Comparison of ENCODE assay signal across 13 cellular contexts in the genomic region with DNA sequence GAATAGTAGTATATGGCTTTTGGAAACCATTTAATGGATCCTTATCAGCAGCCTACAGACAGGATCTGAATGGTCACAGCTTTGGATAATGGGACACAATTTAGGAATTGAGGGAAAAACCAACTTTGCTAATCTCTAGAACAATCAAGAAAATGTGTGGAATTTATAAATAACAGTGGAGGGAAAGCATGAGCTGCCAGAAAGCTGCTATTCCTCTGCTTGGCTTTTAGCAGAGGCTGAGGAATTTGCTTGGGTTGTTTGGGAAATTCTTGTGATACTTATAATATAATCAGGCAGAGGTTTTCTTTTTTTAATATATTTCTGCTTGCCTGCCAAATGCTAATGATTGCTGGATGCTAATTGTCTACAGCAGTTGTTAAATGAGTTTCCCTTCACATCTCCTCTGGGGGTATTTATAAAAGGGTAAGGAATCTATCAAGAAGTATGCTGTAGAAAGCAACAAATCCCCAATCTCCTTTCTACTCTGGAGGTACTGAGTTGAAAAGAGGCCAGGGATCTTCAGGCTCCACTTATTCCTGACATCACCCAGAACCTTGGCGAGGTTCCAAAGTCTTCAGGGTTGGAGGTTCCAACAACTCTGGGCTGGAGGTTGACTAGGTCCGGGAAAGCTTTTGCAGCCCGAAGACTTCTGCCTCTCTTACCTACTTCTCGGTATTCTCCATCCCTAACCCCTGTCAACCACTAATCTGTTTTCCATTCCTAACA.
DNase-seq lines count a peak whose midpoint lies in the region; ATAC-seq and TF ChIP-seq lines count a peak whose summit lies in the region.
"Had no signal": no experiment of that assay in that cellular context is flagged by ENCODE, and none has a peak within 500 bp of the region (broad histone marks: within the 10 kb centered on the region; RNA-seq: fewer than 3 reads in every experiment).

No MANE protein-coding gene starts in this region.

- peaks cover 14% of the 10 kb centered on the region for H3K27me3 Mint-ChIP-seq in activated CD4-positive, alpha-beta memory T cell treated with anti-CD3 and anti-CD28 coated beads for 36 hours

- H3K27me3 ChIP-seq in MG63, result peaks cover 5% of the 10 kb centered on the region; the same call in 1 of the 2 replicates
- no peaks in the 10 kb centered on the region for H3K27me3 ChIP-seq in ovary
- no peaks in the 10 kb centered on the region for H3K27me3 ChIP-seq in effector memory CD4-positive, alpha-beta T cell (replicated peaks; ENCODE audit: control insufficient read depth, insufficient read depth, low read length, poor library complexity, severe bottlenecking)

- H3K36me3 ChIP-seq in MG63 (no peaks in the 10 kb centered on the region), ovary (no peaks in the 10 kb centered on the region)
- H3K36me3 ChIP-seq in effector memory CD4-positive, alpha-beta T cell (ENCODE audit: control insufficient read depth, insufficient read depth, low read length), result no peaks in the 10 kb centered on the region
- H3K36me3 ChIP-seq: lower lobe of right lung had no signal

- ATAC-seq in GM21786 (IDR thresholded peaks at IDR 0.05; ENCODE audit: unreplicated experiment), result no peak
- ATAC-seq: lower lobe of right lung had no signal

- H3K4me1 ChIP-seq in ovary (ENCODE audit: insufficient read depth), result peaks cover 5% of the 10 kb centered on the region
- H3K4me1 ChIP-seq in effector memory CD4-positive, alpha-beta T cell (ENCODE audit: control insufficient read depth, insufficient read depth, low read length, poor library complexity, severe bottlenecking), result no peaks in the 10 kb centered on the region
- H3K4me1 ChIP-seq: lower lobe of right lung had no signal

- DNase-seq in DMS79 treated with DMSO at 0.1 percent for 48 hours (lab: John Stamatoyannopoulos, UW) (peak; percentile 55), MG63 (peak; percentile 33), epithelial cell of proximal tubule (ENCODE audit: low read depth) (peak; percentile 31), ovary (peak in 3 of 5 donors; percentile 23 to 42 (median 31)), cerebellar nuclear complex (lab: John Stamatoyannopoulos, UW) (no peak)
- DNase-seq in activated CD4-positive, alpha-beta memory T cell treated with anti-CD3 and anti-CD28 coated beads for 36 hours, result no peak
- no peak for DNase-seq in effector memory CD4-positive, alpha-beta T cell
- DNase-seq: caudate nucleus, foreskin melanocyte, lower lobe of right lung, NCI-H1694, OCI-M1 had no signal

- no peak for TF ChIP-seq CTCF in epithelial cell of proximal tubule (conservative IDR thresholded peaks at IDR 0.05; ENCODE audit: low read depth, low read length)
- TF ChIP-seq CTCF in ovary (IDR thresholded peaks at IDR 0.05), result no peak

- no peaks in the 10 kb centered on the region for H3K9me3 Mint-ChIP-seq in activated CD4-positive, alpha-beta memory T cell treated with anti-CD3 and anti-CD28 coated beads for 36 hours

- no peak overlapping the region for H3K4me3 Mint-ChIP-seq in activated CD4-positive, alpha-beta memory T cell treated with anti-CD3 and anti-CD28 coated beads for 36 hours

- H3K27ac ChIP-seq in ovary, result no peak overlapping the region
- no peak overlapping the region for H3K27ac ChIP-seq in effector memory CD4-positive, alpha-beta T cell (ENCODE audit: insufficient read depth, low read length, poor library complexity, severe bottlenecking)
- H3K27ac ChIP-seq: lower lobe of right lung had no signal

- H3K4me1 Mint-ChIP-seq in activated CD4-positive, alpha-beta memory T cell treated with anti-CD3 and anti-CD28 coated beads for 36 hours (ENCODE audit: low read depth), result no peaks in the 10 kb centered on the region

- CTCF ChIA-PET in activated CD4-positive, alpha-beta memory T cell treated with anti-CD3 and anti-CD28 coated beads for 36 hours (lab: Charles Lee), result no interaction called here

- POLR2A ChIA-PET in activated CD4-positive, alpha-beta memory T cell treated with anti-CD3 and anti-CD28 coated beads for 36 hours (lab: Charles Lee), result no interaction called here

- intact Hi-C loops in ovary (cut with DNase I), result no loop called here
- intact Hi-C loops in activated CD4-positive, alpha-beta memory T cell treated with anti-CD3 and anti-CD28 coated beads for 36 hours (cut with micrococcal nuclease), result no loop called here

- TF ChIP-seq EP300 in ovary (IDR thresholded peaks at IDR 0.05), result no peak

- H3K9me3 ChIP-seq in MG63 (no peaks in the 10 kb centered on the region), ovary (no peaks in the 10 kb centered on the region)
- H3K9me3 ChIP-seq in effector memory CD4-positive, alpha-beta T cell (ENCODE audit: control insufficient read depth, low read length), result no peaks in the 10 kb centered on the region
- H3K9me3 ChIP-seq: lower lobe of right lung had no signal

- 4 to 18% (median 11%) methylated on average over 4 of the region's 4 CpGs for WGBS in ovary, 3 donors

- H3K4me3 ChIP-seq in MG63 (no peak overlapping the region), epithelial cell of proximal tubule (ENCODE audit: low read depth, low read length) (no peak overlapping the region), ovary (no peak overlapping the region)
- no peak overlapping the region for H3K4me3 ChIP-seq in effector memory CD4-positive, alpha-beta T cell (ENCODE audit: insufficient read depth, low read depth, low read length, poor library complexity, severe bottlenecking)
- H3K4me3 ChIP-seq: lower lobe of right lung had no signal

- no peak overlapping the region for H3K27ac Mint-ChIP-seq in activated CD4-positive, alpha-beta memory T cell treated with anti-CD3 and anti-CD28 coated beads for 36 hours

- no peak for TF ChIP-seq POLR2A in ovary (IDR thresholded peaks at IDR 0.05)

- no peaks in the 10 kb centered on the region for H3K36me3 Mint-ChIP-seq in activated CD4-positive, alpha-beta memory T cell treated with anti-CD3 and anti-CD28 coated beads for 36 hours

Comparison
In these comparisons a context has a peak if more than half of its experiments do, and no peak if none do; other contexts are left out.
1. DNase-seq: peak in DMS79 treated with DMSO at 0.1 percent for 48 hours (single experiment), MG63 (single experiment), epithelial cell of proximal tubule (single experiment) and ovary (3 of 5); none in cerebellar nuclear complex (0 of 2), activated CD4-positive, alpha-beta memory T cell treated with anti-CD3 and anti-CD28 coated beads for 36 hours (single experiment) and effector memory CD4-positive, alpha-beta T cell (0 of 3).